Comparison of ENCODE assay signal across 24 cellular contexts in the genomic region with DNA sequence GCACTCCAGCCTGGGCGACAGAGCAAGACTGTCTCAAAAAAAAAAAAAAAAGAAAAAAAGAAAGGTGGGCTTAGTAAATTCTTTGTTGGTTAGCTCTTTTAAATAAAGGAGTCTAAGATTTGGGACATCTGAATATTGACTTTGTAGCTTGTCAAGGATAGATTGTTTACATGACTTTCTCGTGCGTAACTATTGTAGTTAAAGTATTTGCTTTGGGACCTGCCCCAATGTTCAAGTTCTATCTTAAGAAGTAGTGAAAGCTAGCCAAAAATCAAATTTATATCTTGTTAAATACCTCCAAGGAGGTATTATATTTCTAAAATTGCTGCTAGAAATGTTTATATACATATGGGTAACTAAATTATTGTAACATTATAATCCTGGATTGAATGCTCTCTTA. TPM values are rescaled to one million over a fixed set of nuclear protein-coding genes. Genes with fewer than 3 reads are reported as not detected.
"Had no signal": no experiment of that assay in that cellular context is flagged by ENCODE, and none has a peak within 500 bp of the region (broad histone marks: within the 10 kb centered on the region; RNA-seq: fewer than 3 reads in every experiment).

No MANE protein-coding gene starts in this region.

- H3K4me1 Mint-ChIP-seq: activated CD4-positive, alpha-beta memory T cell treated with anti-CD3 and anti-CD28 coated beads, Interleukin-2, amount 10 ng/mL, durations not matched to agents 7 days and 5 days; activated CD4-positive, alpha-beta T cell treated with anti-CD3 and anti-CD28 coated beads, Interleukin-2, amount 10 ng/mL, durations not matched to agents 24 days and 14 days; activated naive CD8-positive, alpha-beta T cell treated with anti-CD3 and anti-CD28 coated beads, Interleukin-2, amount 10 ng/mL, durations not matched to agents 7 days and 5 days; stimulated activated memory B cell treated with anti-CD40 and anti-IgM and Interleukin-4, amounts not matched to agents 10 μg/mL and 1 μg/mL and 100 μg/mL, for 72 hours had no signal

- H3K4me3 ChIP-seq: right lobe of liver, testis had no signal

- H3K27ac ChIP-seq: right lobe of liver, testis had no signal

- H3K27me3 ChIP-seq: right lobe of liver, testis had no signal

- H3K9me3 ChIP-seq: right lobe of liver, testis had no signal

- H3K36me3 ChIP-seq: right lobe of liver had no signal

- H3K36me3 Mint-ChIP-seq: activated naive CD8-positive, alpha-beta T cell treated with anti-CD3 and anti-CD28 coated beads, Interleukin-2, amount 10 ng/mL, durations not matched to agents 7 days and 5 days; stimulated activated memory B cell treated with anti-CD40 and anti-IgM and Interleukin-4, amounts not matched to agents 10 μg/mL and 1 μg/mL and 100 μg/mL, for 72 hours had no signal

- H3K27ac Mint-ChIP-seq: activated CD4-positive, alpha-beta memory T cell treated with anti-CD3 and anti-CD28 coated beads, Interleukin-2, amount 10 ng/mL, durations not matched to agents 7 days and 5 days; activated CD4-positive, alpha-beta T cell treated with anti-CD3 and anti-CD28 coated beads, Interleukin-2, amount 10 ng/mL, durations not matched to agents 24 days and 14 days; activated naive CD4-positive, alpha-beta T cell treated with anti-CD3 and anti-CD28 coated beads for 36 hours; activated naive CD8-positive, alpha-beta T cell treated with anti-CD3 and anti-CD28 coated beads, Interleukin-2, amount 10 ng/mL, durations not matched to agents 7 days and 5 days; activated T-cell treated with anti-CD3 and anti-CD28 coated beads, Interleukin-2, amount 50 U/mL, for 72 hours; stimulated activated memory B cell treated with anti-CD40 and anti-IgM and Interleukin-4, amounts not matched to agents 10 μg/mL and 1 μg/mL and 100 μg/mL, for 72 hours; T-helper 1 cell treated with Interleukin-12 subunit alpha and Interleukin-12 subunit beta and Interleukin-4 antibody, amounts not matched to agents 30 μg/mL and 1 μg/mL, for 36 hours had no signal

- H3K9me3 Mint-ChIP-seq: activated CD4-positive, alpha-beta memory T cell treated with anti-CD3 and anti-CD28 coated beads, Interleukin-2, amount 10 ng/mL, durations not matched to agents 7 days and 5 days; activated CD4-positive, alpha-beta T cell treated with anti-CD3 and anti-CD28 coated beads, Interleukin-2, amount 10 ng/mL, durations not matched to agents 24 days and 14 days; activated naive CD4-positive, alpha-beta T cell treated with anti-CD3 and anti-CD28 coated beads for 36 hours; activated naive CD8-positive, alpha-beta T cell treated with anti-CD3 and anti-CD28 coated beads, Interleukin-2, amount 10 ng/mL, durations not matched to agents 7 days and 5 days; activated T-cell treated with anti-CD3 and anti-CD28 coated beads, Interleukin-2, amount 50 U/mL, for 72 hours; T-helper 1 cell treated with Interleukin-12 subunit alpha and Interleukin-12 subunit beta and Interleukin-4 antibody, amounts not matched to agents 30 μg/mL and 1 μg/mL, for 36 hours had no signal

- H3K27me3 Mint-ChIP-seq: brain had no signal

- H3K4me3 Mint-ChIP-seq: activated CD4-positive, alpha-beta memory T cell treated with anti-CD3 and anti-CD28 coated beads, Interleukin-2, amount 10 ng/mL, durations not matched to agents 7 days and 5 days; activated CD4-positive, alpha-beta T cell treated with anti-CD3 and anti-CD28 coated beads, Interleukin-2, amount 10 ng/mL, durations not matched to agents 24 days and 14 days; activated naive CD4-positive, alpha-beta T cell treated with anti-CD3 and anti-CD28 coated beads for 36 hours; activated naive CD8-positive, alpha-beta T cell treated with anti-CD3 and anti-CD28 coated beads, Interleukin-2, amount 10 ng/mL, durations not matched to agents 7 days and 5 days; activated T-cell treated with anti-CD3 and anti-CD28 coated beads, Interleukin-2, amount 50 U/mL, for 72 hours; brain; stimulated activated memory B cell treated with anti-CD40 and anti-IgM and Interleukin-4, amounts not matched to agents 10 μg/mL and 1 μg/mL and 100 μg/mL, for 72 hours; T-helper 1 cell treated with Interleukin-12 subunit alpha and Interleukin-12 subunit beta and Interleukin-4 antibody, amounts not matched to agents 30 μg/mL and 1 μg/mL, for 36 hours had no signal

- DNase-seq: activated CD4-positive, alpha-beta memory T cell treated with anti-CD3 and anti-CD28 coated beads, Interleukin-2, amount 10 ng/mL, durations not matched to agents 7 days and 5 days; activated CD4-positive, alpha-beta T cell treated with anti-CD3 and anti-CD28 coated beads, Interleukin-2, amount 10 ng/mL, durations not matched to agents 24 days and 14 days; activated effector memory CD4-positive, alpha-beta T cell treated with Interleukin-2 at 50 U/mL for 16 hours; activated naive CD4-positive, alpha-beta T cell treated with anti-CD3 and anti-CD28 coated beads for 36 hours; activated naive CD8-positive, alpha-beta T cell treated with anti-CD3 and anti-CD28 coated beads, Interleukin-2, amount 10 ng/mL, durations not matched to agents 7 days and 5 days; activated T-cell treated with anti-CD3 and anti-CD28 coated beads, Interleukin-2, amount 50 U/mL, for 72 hours; caudate nucleus; dermis blood vessel endothelial cell; effector CD8-positive, alpha-beta T cell; glutamatergic neuron; hippocampal formation; kidney glomerular epithelial cell; mesenchymal stem cell; nucleus accumbens; right lobe of liver; small intestine; stimulated activated CD4-positive, alpha-beta T cell treated with anti-CD3 and anti-CD28 coated beads, Interleukin-2, amount 100 ng/mL, for 24 hours; T1000; testis had no signal

- H3K4me1 ChIP-seq: right lobe of liver, testis had no signal

- ATAC-seq: activated CD4-positive, CD25-positive, alpha-beta regulatory T cell treated with anti-CD3 and anti-CD28 coated beads, Interleukin-2, amount 50 U/mL, for 24 hours; activated T-cell treated with anti-CD3 and anti-CD28 coated beads, Interleukin-2, amount 50 U/mL, for 72 hours; stimulated activated memory B cell treated with anti-CD40 and anti-IgM and Interleukin-4, amounts not matched to agents 10 μg/mL and 1 μg/mL and 100 μg/mL, for 72 hours had no signal

RNA-seq across cellular contexts. Expression of a gene that starts 32.4 kb away (rescaled TPM):
- total RNA-seq: activated CD4-positive, alpha-beta memory T cell treated with anti-CD3 and anti-CD28 coated beads, Interleukin-2, amount 10 ng/mL, durations not matched to agents 7 days and 5 days; activated naive CD8-positive, alpha-beta T cell treated with anti-CD3 and anti-CD28 coated beads, Interleukin-2, amount 10 ng/mL, durations not matched to agents 7 days and 5 days; mononuclear cell had no signal
